In genomic region chr3:192850501-192850981, GRCh38 we compare ENCODE assay signal across 8 cellular contexts.
A peak's percentile ranks its signal among the peaks of the same experiment; 100 is the strongest.
DNase-seq lines count a peak whose midpoint lies in the region; ATAC-seq and TF ChIP-seq lines count a peak whose summit lies in the region.

No MANE protein-coding gene starts in this region.

- H3K27ac Mint-ChIP-seq in activated naive CD4-positive, alpha-beta T cell treated with anti-CD3 and anti-CD28 coated beads, Interleukin-2, amount 50 U/mL, for 72 hours, result peak overlapping the region; percentile 56 to 95

- peak; percentile 66 for ATAC-seq in GM21723 (IDR thresholded peaks at IDR 0.05; ENCODE audit: unreplicated experiment)
- ATAC-seq in activated naive CD4-positive, alpha-beta T cell treated with anti-CD3 and anti-CD28 coated beads, Interleukin-2, amount 50 U/mL, for 72 hours, result peak; percentile 94
- ATAC-seq in psoas muscle, result no peak

- 91 to 93% (median 92%) methylated on average over 11 of the region's 11 CpGs for WGBS in psoas muscle, 3 donors

- H3K9me3 Mint-ChIP-seq in activated naive CD4-positive, alpha-beta T cell treated with anti-CD3 and anti-CD28 coated beads, Interleukin-2, amount 50 U/mL, for 72 hours, result no peaks in the 10 kb centered on the region

- no peaks in the 10 kb centered on the region for H3K36me3 ChIP-seq in psoas muscle (ENCODE audit: insufficient read depth in 1 of 2, low read depth in 1 of 2)

- H3K36me3 Mint-ChIP-seq in activated naive CD4-positive, alpha-beta T cell treated with anti-CD3 and anti-CD28 coated beads, Interleukin-2, amount 50 U/mL, for 72 hours, result no peaks in the 10 kb centered on the region

- peak; percentile 62 for DNase-seq in GM10266 (ENCODE audit: extremely low spot score)
- peak; percentile 37 for DNase-seq in LoVo (ENCODE audit: low spot score)
- peak; percentile 30 to 57 for DNase-seq in activated naive CD4-positive, alpha-beta T cell treated with anti-CD3 and anti-CD28 coated beads, Interleukin-2, amount 50 U/mL, for 72 hours (ENCODE audit: low spot score in 2 of 2)
- DNase-seq in skeletal muscle cell (ENCODE audit: low read depth), result peak; percentile 52
- no peak for DNase-seq in psoas muscle
- DNase-seq in NCI-H2196 (lab: John Stamatoyannopoulos, UW; ENCODE audit: unreplicated experiment), result no peak
- DNase-seq in Ammon's horn (ENCODE audit: low spot score), result no peak

- TF ChIP-seq CTCF in GM10266 (IDR thresholded peaks at IDR 0.05; ENCODE audit: control insufficient read depth, insufficient read depth, low read depth, missing control alignments) (no peak), psoas muscle (IDR thresholded peaks at IDR 0.05) (no peak)

- H3K4me3 ChIP-seq in skeletal muscle cell (ENCODE audit: low read depth, low read length) (no peak overlapping the region), psoas muscle (no peak overlapping the region)

- H3K9me3 ChIP-seq in psoas muscle, result no peaks in the 10 kb centered on the region

- no peak overlapping the region for H3K27ac ChIP-seq in psoas muscle

- peaks cover 9% of the 10 kb centered on the region for H3K4me1 ChIP-seq in psoas muscle

- H3K27me3 ChIP-seq in psoas muscle (ENCODE audit: insufficient read depth in 3 of 3, low read length in 2 of 3), result no peaks in the 10 kb centered on the region

- intact Hi-C loops in psoas muscle (cut with DNase I), result no loop called here

Comparison
In these comparisons a context has a peak if more than half of its experiments do, and no peak if none do; other contexts are left out.
1. DNase-seq: peak in GM10266 (single experiment), LoVo (single experiment), activated naive CD4-positive, alpha-beta T cell treated with anti-CD3 and anti-CD28 coated beads, Interleukin-2, amount 50 U/mL, for 72 hours (2 of 2) and skeletal muscle cell (single experiment); none in psoas muscle (0 of 2), NCI-H2196 (single experiment) and Ammon's horn (single experiment).
2. ATAC-seq: peak in GM21723 (single experiment) and activated naive CD4-positive, alpha-beta T cell treated with anti-CD3 and anti-CD28 coated beads, Interleukin-2, amount 50 U/mL, for 72 hours (2 of 2); none in psoas muscle (0 of 4).